ENCODE assay signal across 30 cellular contexts in genomic region chr15:61137139-61137792, GRCh38.
DNase-seq lines count a peak whose midpoint lies in the region; ATAC-seq and TF ChIP-seq lines count a peak whose summit lies in the region.
"Had no signal": no experiment of that assay in that cellular context is flagged by ENCODE, and none has a peak within 500 bp of the region (broad histone marks: within the 10 kb centered on the region; RNA-seq: fewer than 3 reads in every experiment).

No MANE protein-coding gene starts in this region.

- in situ Hi-C loops in ACHN (cut with HindIII; ENCODE audit: low pct_ligation_motif_present, low pct_unique_long_range_greater_than_20kb, low sequenced_read_pairs) = no loop called here

- H3K9ac ChIP-seq in OCI-LY3 (ENCODE audit: low read length) (peak overlapping the region; percentile 11; the same call in 1 of the 2 replicates), mesenchymal stem cell (ENCODE audit: low read length) (peak overlapping the region; percentile 64)

- H3K14ac ChIP-seq in mesenchymal stem cell (ENCODE audit: low read length in 2 of 2) = no peak overlapping the region

- H3K27me3 ChIP-seq in OCI-LY3 (ENCODE audit: low read depth, low read length) (no peaks in the 10 kb centered on the region), mesenchymal stem cell (ENCODE audit: control insufficient read depth in 1 of 2, insufficient read depth in 1 of 2, low read length in 2 of 2) (no peaks in the 10 kb centered on the region)
- H3K27me3 ChIP-seq: esophagus squamous epithelium, Peyer's patch, tibial nerve had no signal

- H3K18ac ChIP-seq in mesenchymal stem cell (ENCODE audit: low read depth in 1 of 2, low read length in 2 of 2) = no peak overlapping the region

- no peak overlapping the region for H2BK12ac ChIP-seq in mesenchymal stem cell (ENCODE audit: low read length in 2 of 2)

- H3K9me3 ChIP-seq in OCI-LY3 (ENCODE audit: insufficient read depth, low read length) = no peaks in the 10 kb centered on the region
- H3K9me3 ChIP-seq in mesenchymal stem cell (ENCODE audit: control insufficient read depth, low read length) = no peaks in the 10 kb centered on the region
- H3K9me3 ChIP-seq: esophagus squamous epithelium, lower lobe of right lung, Peyer's patch, tibial nerve had no signal

- no peak overlapping the region for H2BK15ac ChIP-seq in mesenchymal stem cell (ENCODE audit: low read depth, poor library complexity, severe bottlenecking)

- H3K4me2 ChIP-seq in OCI-LY3 (ENCODE audit: low read length) (peak overlapping the region; percentile 62), mesenchymal stem cell (ENCODE audit: low read length, poor library complexity, severe bottlenecking) (no peak overlapping the region)

- peaks cover 1% of the 10 kb centered on the region for H3K79me1 ChIP-seq in mesenchymal stem cell (replicated peaks; ENCODE audit: low read length, poor library complexity, severe bottlenecking)

- H2AFZ ChIP-seq in OCI-LY3 (ENCODE audit: low read depth, low read length) (peak overlapping the region; percentile 68), mesenchymal stem cell (ENCODE audit: low read depth, low read length) (no peak overlapping the region)

- H3K23ac ChIP-seq in mesenchymal stem cell (ENCODE audit: low read length in 2 of 2) = no peak overlapping the region

- no peak overlapping the region for H3K4ac ChIP-seq in mesenchymal stem cell (ENCODE audit: low read depth in 1 of 2, low read length in 2 of 2)

- H3K36me3 ChIP-seq in OCI-LY3 (replicated peaks; ENCODE audit: low read depth, low read length) (no peaks in the 10 kb centered on the region), mesenchymal stem cell (ENCODE audit: control insufficient read depth in 1 of 2, insufficient read depth in 2 of 2, low read depth in 1 of 2, low read length in 2 of 2) (no peaks in the 10 kb centered on the region)
- H3K36me3 ChIP-seq: esophagus squamous epithelium, lower lobe of right lung, Peyer's patch, tibial nerve, WERI-Rb-1 had no signal

- H3K4me1 ChIP-seq in OCI-LY3 (ENCODE audit: low read length) (peaks cover 35% of the 10 kb centered on the region), mesenchymal stem cell (ENCODE audit: control insufficient read depth, insufficient read depth, low read depth, low read length) (no peaks in the 10 kb centered on the region)
- H3K4me1 ChIP-seq: esophagus squamous epithelium, lower lobe of right lung, Peyer's patch, tibial nerve had no signal

- 74% methylated on average over 3 of the region's 3 CpGs for WGBS in mesenchymal stem cell

- no peak overlapping the region for H4K91ac ChIP-seq in mesenchymal stem cell (ENCODE audit: low read length)

- no peak for TF ChIP-seq CTCF in OCI-LY3 (IDR thresholded peaks at IDR 0.05; ENCODE audit: low read depth, low read length)

- peak; percentile 48 for DNase-seq in DMS53 (lab: John Stamatoyannopoulos, UW)
- no peak for DNase-seq in DMS53 treated with DMSO at 0.1 percent for 48 hours (lab: John Stamatoyannopoulos, UW; ENCODE audit: unreplicated experiment)
- DNase-seq in Daoy (ENCODE audit: low read depth) = peak; percentile 6
- DNase-seq in mesenchymal stem cell = no peak
- no peak for DNase-seq in ACHN
- no peak for DNase-seq in HK-2 (ENCODE audit: unreplicated experiment)
- DNase-seq: activated CD4-positive, alpha-beta T cell treated with anti-CD3 and anti-CD28 coated beads for 4 hours; activated CD8-positive, alpha-beta T cell treated with anti-CD3 and anti-CD28 coated beads, Interleukin-2, amount 10 ng/mL, durations not matched to agents 7 days and 5 days; activated naive CD4-positive, alpha-beta T cell treated with anti-CD3 and anti-CD28 coated beads, Interleukin-2, amount 10 ng/mL, durations not matched to agents 7 days and 5 days; amniotic stem cell; CD4-positive, alpha-beta T cell; dermis blood vessel endothelial cell; esophagus squamous epithelium; H9; Karpas-422; kidney glomerular epithelial cell; lower lobe of right lung; MV-4-11; natural killer cell; NCI-H1694 treated with DMSO at 0.1 percent for 48 hours; Peyer's patch; SHP77; T-helper 9 cell; WERI-Rb-1 had no signal

- no peaks in the 10 kb centered on the region for H3K79me2 ChIP-seq in OCI-LY3 (ENCODE audit: low read length)

- H3K4me3 ChIP-seq in OCI-LY3 (ENCODE audit: low read length) (no peak overlapping the region), mesenchymal stem cell (ENCODE audit: insufficient read depth in 1 of 2, low read depth in 1 of 2, low read length in 2 of 2) (peak overlapping the region in 1 of 2 experiments; percentile 1)
- H3K4me3 ChIP-seq: esophagus squamous epithelium, lower lobe of right lung, Peyer's patch, tibial nerve had no signal

- no peak overlapping the region for H2BK5ac ChIP-seq in mesenchymal stem cell (ENCODE audit: low read depth, low read length, poor library complexity, severe bottlenecking)

- H2BK120ac ChIP-seq in mesenchymal stem cell (ENCODE audit: low read depth, low read length) = no peak overlapping the region

- no peak overlapping the region for H3K27ac ChIP-seq in OCI-LY3 (ENCODE audit: low read length)
- H3K27ac ChIP-seq in mesenchymal stem cell (ENCODE audit: low read length, poor library complexity, severe bottlenecking) = no peak overlapping the region
- H3K27ac ChIP-seq: 22Rv1, esophagus squamous epithelium, HL-60, lower lobe of right lung, Peyer's patch, tibial nerve, WERI-Rb-1 had no signal

- no peak for ATAC-seq in GM19351 (IDR thresholded peaks at IDR 0.05; ENCODE audit: unreplicated experiment)
- ATAC-seq: activated CD8-positive, alpha-beta T cell treated with anti-CD3 and anti-CD28 coated beads, Interleukin-2, amount 10 ng/mL, durations not matched to agents 7 days and 5 days; lower lobe of right lung; natural killer cell; stimulated activated effector memory CD8-positive, alpha-beta T cell treated with anti-CD3 and anti-CD28 coated beads, Interleukin-12 subunit alpha, Interleukin-12 subunit beta, amount 100 ng/mL, for 72 hours had no signal

- H4K8ac ChIP-seq in mesenchymal stem cell (ENCODE audit: low read length) = no peak overlapping the region

- H4K20me1 ChIP-seq in OCI-LY3 (ENCODE audit: insufficient read depth, low read length) = no peaks in the 10 kb centered on the region

- no peak overlapping the region for H2AK5ac ChIP-seq in mesenchymal stem cell (ENCODE audit: low read length, severe bottlenecking)

Comparison
In these comparisons a context has a peak if more than half of its experiments do, and no peak if none do; other contexts are left out.
1. DNase-seq: peak in DMS53 (single experiment) and Daoy (single experiment); none in DMS53 treated with DMSO at 0.1 percent for 48 hours (single experiment), mesenchymal stem cell (single experiment), ACHN (single experiment) and HK-2 (single experiment).